29 cellular contexts compared by ENCODE assay signal in genomic region chr4:121829511-121829910, GRCh38.
"Had no signal": no experiment of that assay in that cellular context is flagged by ENCODE, and none has a peak within 500 bp of the region (broad histone marks: within the 10 kb centered on the region; RNA-seq: fewer than 3 reads in every experiment).

No MANE protein-coding gene starts in this region.

- H3K4me3 ChIP-seq: MG63, Peyer's patch, SJSA1 had no signal

- H3K27me3 Mint-ChIP-seq: activated CD4-positive, alpha-beta memory T cell treated with anti-CD3 and anti-CD28 coated beads for 36 hours; activated CD4-positive, alpha-beta T cell treated with anti-CD3 and anti-CD28 coated beads, Interleukin-2, amount 10 ng/mL, durations not matched to agents 7 days and 5 days; activated naive CD4-positive, alpha-beta T cell treated with anti-CD3 and anti-CD28 coated beads, Interleukin-2, amount 10 ng/mL, durations not matched to agents 7 days and 5 days; activated naive CD8-positive, alpha-beta T cell treated with anti-CD3 and anti-CD28 coated beads for 36 hours; T-helper 17 cell had no signal

- H3K4me1 Mint-ChIP-seq: activated naive CD8-positive, alpha-beta T cell treated with anti-CD3 and anti-CD28 coated beads for 36 hours had no signal

- DNase-seq: activated CD4-positive, alpha-beta memory T cell treated with anti-CD3 and anti-CD28 coated beads for 36 hours; activated CD4-positive, alpha-beta T cell treated with anti-CD3 and anti-CD28 coated beads, Interleukin-2, amount 10 ng/mL, durations not matched to agents 7 days and 5 days; activated CD4-positive, CD25-positive, alpha-beta regulatory T cell; activated CD8-positive, alpha-beta memory T cell treated with anti-CD3 and anti-CD28 coated beads for 24 hours; activated gamma-delta T cell treated with Interleukin-2 at 50 U/mL for 16 hours; activated naive CD4-positive, alpha-beta T cell treated with anti-CD3 and anti-CD28 coated beads, Interleukin-2, amount 10 ng/mL, durations not matched to agents 7 days and 5 days; activated naive CD8-positive, alpha-beta T cell treated with anti-CD3 and anti-CD28 coated beads for 36 hours; activated T-cell treated with anti-CD3 and anti-CD28 coated beads for 4 hours; activated T-cell treated with anti-CD3 and anti-CD28 coated beads, Interleukin-2, amount 50 U/mL, for 48 hours; caudate nucleus; KG1; MG63; MV-4-11; NCI-H1092 treated with DMSO at 0.1 percent for 48 hours; NCI-H1417 treated with DMSO at 0.1 percent for 48 hours; NCI-H1694; NCI-H2029; NCI-H2107; NCI-H2171 treated with DMSO at 0.1 percent for 48 hours; NCI-H226; NCI-H526 treated with DMSO at 0.1 percent for 48 hours; NCI-H82; OCI-M1; Peyer's patch; SHP77; T-helper 17 cell; T1000 had no signal

- H3K9me3 Mint-ChIP-seq: activated CD4-positive, alpha-beta memory T cell treated with anti-CD3 and anti-CD28 coated beads for 36 hours; activated CD4-positive, alpha-beta T cell treated with anti-CD3 and anti-CD28 coated beads, Interleukin-2, amount 10 ng/mL, durations not matched to agents 7 days and 5 days; activated naive CD4-positive, alpha-beta T cell treated with anti-CD3 and anti-CD28 coated beads, Interleukin-2, amount 10 ng/mL, durations not matched to agents 7 days and 5 days; activated naive CD8-positive, alpha-beta T cell treated with anti-CD3 and anti-CD28 coated beads for 36 hours; activated T-helper 2 cell treated with anti-CD3 and anti-CD28 coated beads, Interferon-gamma antibody, Interleukin-2, Interleukin-4, amounts not matched to agents 10 μg/mL and 5 μg/mL and 100 μg/mL, durations not matched to agents 14 hours and 24 hours and 36 hours had no signal

- ATAC-seq: T-helper 17 cell had no signal

- H3K4me3 Mint-ChIP-seq: activated CD4-positive, alpha-beta memory T cell treated with anti-CD3 and anti-CD28 coated beads for 36 hours; activated CD4-positive, alpha-beta T cell treated with anti-CD3 and anti-CD28 coated beads, Interleukin-2, amount 10 ng/mL, durations not matched to agents 7 days and 5 days; activated naive CD4-positive, alpha-beta T cell treated with anti-CD3 and anti-CD28 coated beads, Interleukin-2, amount 10 ng/mL, durations not matched to agents 7 days and 5 days; activated naive CD8-positive, alpha-beta T cell treated with anti-CD3 and anti-CD28 coated beads for 36 hours; T-helper 17 cell had no signal

- H3K36me3 Mint-ChIP-seq: activated CD4-positive, alpha-beta memory T cell treated with anti-CD3 and anti-CD28 coated beads for 36 hours; activated naive CD8-positive, alpha-beta T cell treated with anti-CD3 and anti-CD28 coated beads for 36 hours had no signal

- H3K27ac Mint-ChIP-seq: activated CD4-positive, alpha-beta memory T cell treated with anti-CD3 and anti-CD28 coated beads for 36 hours; activated CD4-positive, alpha-beta T cell treated with anti-CD3 and anti-CD28 coated beads, Interleukin-2, amount 10 ng/mL, durations not matched to agents 7 days and 5 days; activated naive CD4-positive, alpha-beta T cell treated with anti-CD3 and anti-CD28 coated beads, Interleukin-2, amount 10 ng/mL, durations not matched to agents 7 days and 5 days; activated naive CD8-positive, alpha-beta T cell treated with anti-CD3 and anti-CD28 coated beads for 36 hours; activated T-helper 2 cell treated with anti-CD3 and anti-CD28 coated beads, Interferon-gamma antibody, Interleukin-2, Interleukin-4, amounts not matched to agents 10 μg/mL and 5 μg/mL and 100 μg/mL, durations not matched to agents 14 hours and 24 hours and 36 hours; T-helper 17 cell had no signal
